Comparison of ENCODE assay signal across 8 cellular contexts in genomic region chr12:51813931-51814310, GRCh38. TPM values are rescaled to one million over a fixed set of nuclear protein-coding genes. Genes with fewer than 3 reads are reported as not detected.
A peak's percentile ranks its signal among the peaks of the same experiment; 100 is the strongest.
DNase-seq lines count a peak whose midpoint lies in the region; ATAC-seq and TF ChIP-seq lines count a peak whose summit lies in the region.

No MANE protein-coding gene starts in this region.

- no peak overlapping the region for H3K9ac ChIP-seq in mammary epithelial cell (ENCODE audit: insufficient read depth, low read length)

- no peak for DNase-seq in activated CD4-positive, alpha-beta T cell treated with anti-CD3 and anti-CD28 coated beads, Interleukin-2, amount 10 ng/mL, durations not matched to agents 24 days and 14 days
- DNase-seq in activated CD4-positive, alpha-beta T cell treated with anti-CD3 and anti-CD28 coated beads for 1 hour, result no peak
- no peak for DNase-seq in mammary epithelial cell
- no peak for DNase-seq in lung (ENCODE audit: low spot score)
- no peak for DNase-seq in T-helper 2 cell treated with Interferon-gamma antibody and Interleukin-4, amounts not matched to agents 5 μg/mL and 100 μg/mL, for 36 hours (ENCODE audit: low spot score)
- DNase-seq in GF-D8 (lab: John Stamatoyannopoulos, UW), result no peak

- WGBS in mammary epithelial cell (ENCODE audit: low coverage, missing lambda C conversion rate), result 30% methylated on average over 2 of the region's 34 CpGs
- 4 to 8% methylated on average over 34 of the region's 34 CpGs for WGBS in lung, 2 donors

- H3K4me2 ChIP-seq in mammary epithelial cell (ENCODE audit: insufficient read depth, low read depth, low read length), result peak overlapping the region; percentile 85

- H3K27me3 Mint-ChIP-seq in activated CD4-positive, alpha-beta T cell treated with anti-CD3 and anti-CD28 coated beads, Interleukin-2, amount 10 ng/mL, durations not matched to agents 24 days and 14 days, result peaks cover 41% of the 10 kb centered on the region
- H3K27me3 Mint-ChIP-seq in T-helper 2 cell treated with Interferon-gamma antibody and Interleukin-4, amounts not matched to agents 5 μg/mL and 100 μg/mL, for 36 hours (ENCODE audit: low read depth), result peaks cover 45% of the 10 kb centered on the region

- no peaks in the 10 kb centered on the region for H3K9me3 ChIP-seq in mammary epithelial cell (replicated peaks; ENCODE audit: insufficient read depth, low read length)
- no peaks in the 10 kb centered on the region for H3K9me3 ChIP-seq in lung (ENCODE audit: control insufficient read depth in 2 of 2, insufficient read depth in 1 of 2, low read length in 1 of 2)

- peaks cover 6% of the 10 kb centered on the region for H3K4me1 Mint-ChIP-seq in activated CD4-positive, alpha-beta T cell treated with anti-CD3 and anti-CD28 coated beads, Interleukin-2, amount 10 ng/mL, durations not matched to agents 24 days and 14 days
- no peaks in the 10 kb centered on the region for H3K4me1 Mint-ChIP-seq in T-helper 2 cell treated with Interferon-gamma antibody and Interleukin-4, amounts not matched to agents 5 μg/mL and 100 μg/mL, for 36 hours (ENCODE audit: low read depth)

- no peak for TF ChIP-seq CTCF in mammary epithelial cell (conservative IDR thresholded peaks at IDR 0.05 in 1 of 2, IDR thresholded peaks at IDR 0.05 in 1 of 2; ENCODE audit: extremely low read depth in 1 of 2, insufficient read depth in 1 of 2, low read depth in 1 of 2, low read length in 2 of 2)
- no peak for TF ChIP-seq CTCF in lung (IDR thresholded peaks at IDR 0.05; ENCODE audit: control extremely low read depth, extremely low read depth)

- BruUV-seq in mammary epithelial cell (replicated peaks; lab: Mats Ljungman, UMichigan), result no TSS peak

- H3K4me3 Mint-ChIP-seq in activated CD4-positive, alpha-beta T cell treated with anti-CD3 and anti-CD28 coated beads, Interleukin-2, amount 10 ng/mL, durations not matched to agents 24 days and 14 days, result peak overlapping the region; percentile 19
- no peak overlapping the region for H3K4me3 Mint-ChIP-seq in T-helper 2 cell treated with Interferon-gamma antibody and Interleukin-4, amounts not matched to agents 5 μg/mL and 100 μg/mL, for 36 hours

- in situ Hi-C loops in mammary epithelial cell (cut with MboI; ENCODE audit: low sequenced_read_pairs in 2 of 2), result no loop called here

- H3K9me3 Mint-ChIP-seq in activated CD4-positive, alpha-beta T cell treated with anti-CD3 and anti-CD28 coated beads, Interleukin-2, amount 10 ng/mL, durations not matched to agents 24 days and 14 days, result no peaks in the 10 kb centered on the region
- H3K9me3 Mint-ChIP-seq in T-helper 2 cell treated with Interferon-gamma antibody and Interleukin-4, amounts not matched to agents 5 μg/mL and 100 μg/mL, for 36 hours, result no peaks in the 10 kb centered on the region

- no peak overlapping the region for H3K27ac Mint-ChIP-seq in activated CD4-positive, alpha-beta T cell treated with anti-CD3 and anti-CD28 coated beads, Interleukin-2, amount 10 ng/mL, durations not matched to agents 24 days and 14 days
- H3K27ac Mint-ChIP-seq in T-helper 2 cell treated with Interferon-gamma antibody and Interleukin-4, amounts not matched to agents 5 μg/mL and 100 μg/mL, for 36 hours, result no peak overlapping the region

- no peaks in the 10 kb centered on the region for H3K79me2 ChIP-seq in mammary epithelial cell (ENCODE audit: insufficient read depth, low read length)

- intact Hi-C loops in activated CD4-positive, alpha-beta T cell treated with anti-CD3 and anti-CD28 coated beads, Interleukin-2, amount 10 ng/mL, durations not matched to agents 24 days and 14 days (cut with micrococcal nuclease), result no loop called here
- intact Hi-C loops in mammary epithelial cell (cut with micrococcal nuclease), result loop anchor here (1.0 to 2.0 kb wide), 2 partner anchors 279 to 393 kb away; no protein-coding TSS in a partner anchor

- ATAC-seq in lung (ENCODE audit: insufficient read depth, low FRiP score), result no peak
- no peak for ATAC-seq in HG02678 (IDR thresholded peaks at IDR 0.05; ENCODE audit: unreplicated experiment)

- H3K4me3 ChIP-seq in mammary epithelial cell (replicated peaks in 1 of 3; ENCODE audit: insufficient read depth in 1 of 3, low read depth in 2 of 3, low read length in 3 of 3) (peak overlapping the region in 2 of 3 experiments; percentile 40 to 43), lung (peak overlapping the region; percentile 23)

- dilution Hi-C loops in mammary epithelial cell (cut with HindIII; ENCODE audit: low sequenced_read_pairs), result loop anchor here (5.0 kb wide), 1 partner anchor 47 kb away; no protein-coding TSS in a partner anchor

- no peaks in the 10 kb centered on the region for H3K36me3 ChIP-seq in mammary epithelial cell (ENCODE audit: insufficient read depth, low read length)
- no peaks in the 10 kb centered on the region for H3K36me3 ChIP-seq in lung (ENCODE audit: control insufficient read depth in 2 of 2, insufficient read depth in 2 of 2, low read length in 2 of 2)

- peaks cover 2% of the 10 kb centered on the region for H3K27me3 ChIP-seq in mammary epithelial cell (ENCODE audit: insufficient read depth, low read length)
- no peaks in the 10 kb centered on the region for H3K27me3 ChIP-seq in lung (ENCODE audit: control insufficient read depth, insufficient read depth)

- H3K27ac ChIP-seq in mammary epithelial cell (ENCODE audit: insufficient read depth, low read depth, low read length), result no peak overlapping the region
- H3K27ac ChIP-seq in lung (ENCODE audit: low read depth in 1 of 2, low read length in 1 of 2), result no peak overlapping the region
- peak overlapping the region; percentile 27 for H3K27ac ChIP-seq in temporal lobe (ENCODE audit: low read depth, low read length)

- no peaks in the 10 kb centered on the region for H4K20me1 ChIP-seq in mammary epithelial cell (ENCODE audit: insufficient read depth, low read length)

- no peaks in the 10 kb centered on the region for H3K36me3 Mint-ChIP-seq in activated CD4-positive, alpha-beta T cell treated with anti-CD3 and anti-CD28 coated beads, Interleukin-2, amount 10 ng/mL, durations not matched to agents 24 days and 14 days (ENCODE audit: low read depth)
- no peaks in the 10 kb centered on the region for H3K36me3 Mint-ChIP-seq in T-helper 2 cell treated with Interferon-gamma antibody and Interleukin-4, amounts not matched to agents 5 μg/mL and 100 μg/mL, for 36 hours (ENCODE audit: low read depth)

- H2AFZ ChIP-seq in mammary epithelial cell (ENCODE audit: low read depth, low read length), result peak overlapping the region; percentile 83

- H3K4me1 ChIP-seq in mammary epithelial cell (ENCODE audit: insufficient read depth, low read length), result peaks cover 4% of the 10 kb centered on the region
- peaks cover 0 to 3% of the 10 kb centered on the region in 2 donors for H3K4me1 ChIP-seq in lung (ENCODE audit: control insufficient read depth in 2 of 2, insufficient read depth in 2 of 2, low read length in 2 of 2)

- CTCF ChIA-PET in mammary epithelial cell (lab: Charles Lee; ENCODE audit: low non-redundant PET), result no interaction called here

RNA-seq across cellular contexts. Expression of gene FIGNL2, which starts 34.6 kb away (rescaled TPM):
- 0.30 and 0.33 TPM in 2 replicates for total RNA-seq in activated CD4-positive, alpha-beta T cell treated with anti-CD3 and anti-CD28 coated beads, Interleukin-2, amount 10 ng/mL, durations not matched to agents 24 days and 14 days
- total RNA-seq in mammary epithelial cell (under 1 TPM in 1 of 2 donors, not detected in 1; 0.50 TPM), lung (1 to 10 TPM in 1 of 2 donors, under 1 TPM in 1; 0.89 to 1.9 TPM), temporal lobe (0.25 TPM)
- polyA plus RNA-seq in mammary epithelial cell (not detected), lung (under 1 TPM; 0.33 to 0.71 TPM)
- not detected for polyA minus RNA-seq in mammary epithelial cell
